In the genomic region with DNA sequence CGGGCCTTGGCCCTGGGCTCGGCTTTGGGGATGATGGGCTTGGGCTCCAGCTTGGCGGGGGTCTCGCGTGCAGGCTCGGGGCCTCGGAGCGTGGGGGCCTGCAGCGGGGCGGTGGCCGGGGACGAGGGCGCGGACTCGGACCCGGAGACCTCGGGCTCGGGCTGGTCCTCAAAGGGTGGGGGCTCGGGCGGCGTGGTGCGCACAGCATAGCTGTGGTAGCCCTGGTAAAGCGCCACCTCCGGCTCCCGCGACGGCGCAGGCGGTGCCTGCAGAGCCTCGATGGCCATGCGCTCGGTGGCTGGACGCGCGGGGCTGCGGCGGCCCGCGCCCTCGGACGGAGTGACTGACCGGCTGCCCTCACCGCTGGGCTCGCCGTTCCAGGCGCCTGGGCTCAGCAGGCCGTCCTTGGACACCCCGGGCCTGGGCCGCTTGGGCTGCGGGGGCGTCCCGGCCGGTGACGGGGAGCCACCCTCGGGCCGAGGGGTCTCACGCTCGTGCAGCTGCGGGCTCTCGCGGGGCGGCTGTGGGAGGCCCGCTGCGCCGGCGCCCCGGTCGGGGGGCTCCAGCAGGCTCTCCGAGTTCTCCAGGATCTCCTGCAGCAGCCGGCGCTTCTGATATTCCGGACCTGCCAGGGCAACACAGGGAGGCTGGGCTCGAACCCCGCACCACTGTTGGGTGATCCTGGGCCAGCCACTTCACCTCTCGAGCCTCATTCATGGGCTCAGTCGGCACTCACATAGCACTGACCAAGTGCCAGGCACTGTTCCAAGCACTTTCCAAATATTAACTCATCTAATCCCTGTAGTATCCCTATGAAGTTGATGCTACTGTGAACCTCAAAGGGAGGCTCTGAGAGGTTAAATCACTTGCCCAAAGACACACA, we compare ENCODE assay signal across 1 cellular context.
A peak's percentile ranks its signal among the peaks of the same experiment; 100 is the strongest.
TF ChIP-seq lines count a peak whose summit lies in the region.

No MANE protein-coding gene starts in this region.

TF ChIP-seq in HepG2, 621 proteins besides CTCF, POLR2A, EP300 and RAD21:
- TF ChIP-seq, protein P1, sequence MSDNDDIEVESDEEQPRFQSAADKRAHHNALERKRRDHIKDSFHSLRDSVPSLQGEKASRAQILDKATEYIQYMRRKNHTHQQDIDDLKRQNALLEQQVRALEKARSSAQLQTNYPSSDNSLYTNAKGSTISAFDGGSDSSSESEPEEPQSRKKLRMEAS (IDR thresholded peaks at IDR 0.05) = 0 out of 2 replicates have a peak, but pooled peaks have one; percentile 1
- no peak for TF ChIP-seq ZNF235 (CRISPR knock-in tag; IDR thresholded peaks at IDR 0.05; ENCODE audit: borderline replicate concordance)
- TF ChIP-seq ELF1 (CRISPR knock-in tag; IDR thresholded peaks at IDR 0.05) = no peak
- TF ChIP-seq, protein P2, sequence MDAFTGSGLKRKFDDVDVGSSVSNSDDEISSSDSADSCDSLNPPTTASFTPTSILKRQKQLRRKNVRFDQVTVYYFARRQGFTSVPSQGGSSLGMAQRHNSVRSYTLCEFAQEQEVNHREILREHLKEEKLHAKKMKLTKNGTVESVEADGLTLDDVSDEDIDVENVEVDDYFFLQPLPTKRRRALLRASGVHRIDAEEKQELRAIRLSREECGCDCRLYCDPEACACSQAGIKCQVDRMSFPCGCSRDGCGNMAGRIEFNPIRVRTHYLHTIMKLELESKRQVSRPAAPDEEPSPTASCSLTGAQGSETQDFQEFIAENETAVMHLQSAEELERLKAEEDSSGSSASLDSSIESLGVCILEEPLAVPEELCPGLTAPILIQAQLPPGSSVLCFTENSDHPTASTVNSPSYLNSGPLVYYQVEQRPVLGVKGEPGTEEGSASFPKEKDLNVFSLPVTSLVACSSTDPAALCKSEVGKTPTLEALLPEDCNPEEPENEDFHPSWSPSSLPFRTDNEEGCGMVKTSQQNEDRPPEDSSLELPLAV (CRISPR knock-in tag; conservative IDR thresholded peaks at IDR 0.05; ENCODE audit: low read depth) = no peak
- 0 out of 2 replicates have a peak, but pooled peaks have one; percentile 24 for TF ChIP-seq ATAD3A (CRISPR knock-in tag; IDR thresholded peaks at IDR 0.05)
- TF ChIP-seq EZH2 (conservative IDR thresholded peaks at IDR 0.05; ENCODE audit: low read depth, low read length) = peak; percentile 82; the same call in 1 of the 2 replicates
- no peak for TF ChIP-seq ZFP90 (CRISPR knock-in tag; IDR thresholded peaks at IDR 0.05; ENCODE audit: borderline replicate concordance)
